1 cellular context compared by ENCODE assay signal in genomic region chr2:70834881-70835280, GRCh38.
TF ChIP-seq lines count a peak whose summit lies in the region.

No MANE protein-coding gene starts in this region.

TF ChIP-seq in GM23338, 12 proteins besides CTCF, POLR2A, EP300 and RAD21 (continued from another document):
- no peak for TF ChIP-seq ZNF462 (CRISPR knock-in tag; IDR thresholded peaks at IDR 0.05)
